ENCODE assay signal across 1 cellular context in the genomic region with DNA sequence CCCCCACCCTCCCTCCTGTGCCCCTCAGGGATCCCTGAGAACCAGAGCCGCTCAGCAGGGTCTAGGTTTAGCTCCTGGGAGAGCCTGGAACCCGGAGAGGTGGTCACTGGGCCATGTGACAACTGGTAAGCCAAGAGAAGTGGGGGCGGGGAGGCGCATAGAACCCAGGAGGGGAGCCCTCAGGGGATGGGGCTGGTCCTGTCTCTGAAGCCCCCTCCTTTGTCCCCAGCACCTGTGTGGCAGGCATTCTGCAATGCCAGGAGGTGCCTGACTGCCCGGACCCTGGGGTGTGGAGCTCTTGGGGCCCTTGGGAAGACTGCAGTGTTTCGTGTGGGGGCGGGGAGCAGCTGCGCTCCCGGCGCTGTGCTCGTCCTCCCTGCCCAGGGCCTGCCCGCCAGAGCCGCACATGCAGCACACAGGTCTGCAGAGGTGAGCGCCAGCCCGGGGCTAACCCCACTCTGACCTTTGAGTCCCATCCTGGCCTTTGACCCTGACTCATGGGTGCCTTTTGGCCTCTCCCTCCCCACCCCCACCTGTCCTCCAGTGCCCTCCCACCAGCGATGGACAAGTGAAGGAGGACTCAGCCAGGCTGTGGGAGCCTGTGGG.
A peak's percentile ranks its signal among the peaks of the same experiment; 100 is the strongest.
TF ChIP-seq lines count a peak whose summit lies in the region.

No MANE protein-coding gene starts in this region.

TF ChIP-seq in HepG2, 621 proteins besides CTCF, POLR2A, EP300 and RAD21:
- no peak for TF ChIP-seq ZNF572 (CRISPR knock-in tag; IDR thresholded peaks at IDR 0.05)
- TF ChIP-seq, protein P1, sequence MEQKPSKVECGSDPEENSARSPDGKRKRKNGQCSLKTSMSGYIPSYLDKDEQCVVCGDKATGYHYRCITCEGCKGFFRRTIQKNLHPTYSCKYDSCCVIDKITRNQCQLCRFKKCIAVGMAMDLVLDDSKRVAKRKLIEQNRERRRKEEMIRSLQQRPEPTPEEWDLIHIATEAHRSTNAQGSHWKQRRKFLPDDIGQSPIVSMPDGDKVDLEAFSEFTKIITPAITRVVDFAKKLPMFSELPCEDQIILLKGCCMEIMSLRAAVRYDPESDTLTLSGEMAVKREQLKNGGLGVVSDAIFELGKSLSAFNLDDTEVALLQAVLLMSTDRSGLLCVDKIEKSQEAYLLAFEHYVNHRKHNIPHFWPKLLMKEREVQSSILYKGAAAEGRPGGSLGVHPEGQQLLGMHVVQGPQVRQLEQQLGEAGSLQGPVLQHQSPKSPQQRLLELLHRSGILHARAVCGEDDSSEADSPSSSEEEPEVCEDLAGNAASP (CRISPR knock-in tag; IDR thresholded peaks at IDR 0.05; ENCODE audit: borderline replicate concordance): no peak
- TF ChIP-seq HNF4A (CRISPR knock-in tag; IDR thresholded peaks at IDR 0.05): peak; percentile 36
- TF ChIP-seq NR2F1 (CRISPR knock-in tag; IDR thresholded peaks at IDR 0.05): no peak
- peak; percentile 60 for TF ChIP-seq HNRNPLL (IDR thresholded peaks at IDR 0.05; ENCODE audit: low read depth, low read length, poor library complexity, severe bottlenecking)
- no peak for TF ChIP-seq ZNF598 (CRISPR knock-in tag; IDR thresholded peaks at IDR 0.05; ENCODE audit: borderline replicate concordance)
- TF ChIP-seq TEAD3 (CRISPR knock-in tag; optimal IDR thresholded peaks at IDR 0.05; ENCODE audit: borderline replicate concordance): no peak
- TF ChIP-seq SNAPC2 (CRISPR knock-in tag; IDR thresholded peaks at IDR 0.05): no peak
- no peak for TF ChIP-seq SYNCRIP (IDR thresholded peaks at IDR 0.05; ENCODE audit: insufficient read depth, low read depth, low read length)
- TF ChIP-seq, protein P2, sequence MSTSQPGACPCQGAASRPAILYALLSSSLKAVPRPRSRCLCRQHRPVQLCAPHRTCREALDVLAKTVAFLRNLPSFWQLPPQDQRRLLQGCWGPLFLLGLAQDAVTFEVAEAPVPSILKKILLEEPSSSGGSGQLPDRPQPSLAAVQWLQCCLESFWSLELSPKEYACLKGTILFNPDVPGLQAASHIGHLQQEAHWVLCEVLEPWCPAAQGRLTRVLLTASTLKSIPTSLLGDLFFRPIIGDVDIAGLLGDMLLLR (CRISPR knock-in tag; IDR thresholded peaks at IDR 0.05): no peak
- no peak for TF ChIP-seq ZFY (CRISPR knock-in tag; IDR thresholded peaks at IDR 0.05)
- no peak for TF ChIP-seq GATAD2A (CRISPR knock-in tag; IDR thresholded peaks at IDR 0.05)
- no peak for TF ChIP-seq ZSCAN25 (CRISPR knock-in tag; IDR thresholded peaks at IDR 0.05)
- TF ChIP-seq ZNF720 (CRISPR knock-in tag; IDR thresholded peaks at IDR 0.05): no peak
- no peak for TF ChIP-seq GFI1 (CRISPR knock-in tag; IDR thresholded peaks at IDR 0.05; ENCODE audit: borderline replicate concordance)
- peak; percentile 38; the same call in 1 of the 2 replicates for TF ChIP-seq NR2F6 (IDR thresholded peaks at IDR 0.05)
- 0 out of 2 replicates have a peak, but pooled peaks have one; percentile 9 for TF ChIP-seq NR2F6 (CRISPR knock-in tag; IDR thresholded peaks at IDR 0.05)
- peak; percentile 42; the same call in 1 of the 2 replicates for TF ChIP-seq HNF4G (IDR thresholded peaks at IDR 0.05; ENCODE audit: borderline replicate concordance, low read depth, low read length)
- no peak for TF ChIP-seq HNF4G (CRISPR knock-in tag; IDR thresholded peaks at IDR 0.05; ENCODE audit: borderline replicate concordance, low read depth)
- no peak for TF ChIP-seq KDM5B (CRISPR knock-in tag; IDR thresholded peaks at IDR 0.05; ENCODE audit: borderline replicate concordance)
- TF ChIP-seq, protein P3, sequence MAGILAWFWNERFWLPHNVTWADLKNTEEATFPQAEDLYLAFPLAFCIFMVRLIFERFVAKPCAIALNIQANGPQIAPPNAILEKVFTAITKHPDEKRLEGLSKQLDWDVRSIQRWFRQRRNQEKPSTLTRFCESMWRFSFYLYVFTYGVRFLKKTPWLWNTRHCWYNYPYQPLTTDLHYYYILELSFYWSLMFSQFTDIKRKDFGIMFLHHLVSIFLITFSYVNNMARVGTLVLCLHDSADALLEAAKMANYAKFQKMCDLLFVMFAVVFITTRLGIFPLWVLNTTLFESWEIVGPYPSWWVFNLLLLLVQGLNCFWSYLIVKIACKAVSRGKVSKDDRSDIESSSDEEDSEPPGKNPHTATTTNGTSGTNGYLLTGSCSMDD (CRISPR knock-in tag; IDR thresholded peaks at IDR 0.05): no peak
- no peak for TF ChIP-seq KLF13 (CRISPR knock-in tag; IDR thresholded peaks at IDR 0.05)
